ENCODE assay signal across 8 cellular contexts in the genomic region with DNA sequence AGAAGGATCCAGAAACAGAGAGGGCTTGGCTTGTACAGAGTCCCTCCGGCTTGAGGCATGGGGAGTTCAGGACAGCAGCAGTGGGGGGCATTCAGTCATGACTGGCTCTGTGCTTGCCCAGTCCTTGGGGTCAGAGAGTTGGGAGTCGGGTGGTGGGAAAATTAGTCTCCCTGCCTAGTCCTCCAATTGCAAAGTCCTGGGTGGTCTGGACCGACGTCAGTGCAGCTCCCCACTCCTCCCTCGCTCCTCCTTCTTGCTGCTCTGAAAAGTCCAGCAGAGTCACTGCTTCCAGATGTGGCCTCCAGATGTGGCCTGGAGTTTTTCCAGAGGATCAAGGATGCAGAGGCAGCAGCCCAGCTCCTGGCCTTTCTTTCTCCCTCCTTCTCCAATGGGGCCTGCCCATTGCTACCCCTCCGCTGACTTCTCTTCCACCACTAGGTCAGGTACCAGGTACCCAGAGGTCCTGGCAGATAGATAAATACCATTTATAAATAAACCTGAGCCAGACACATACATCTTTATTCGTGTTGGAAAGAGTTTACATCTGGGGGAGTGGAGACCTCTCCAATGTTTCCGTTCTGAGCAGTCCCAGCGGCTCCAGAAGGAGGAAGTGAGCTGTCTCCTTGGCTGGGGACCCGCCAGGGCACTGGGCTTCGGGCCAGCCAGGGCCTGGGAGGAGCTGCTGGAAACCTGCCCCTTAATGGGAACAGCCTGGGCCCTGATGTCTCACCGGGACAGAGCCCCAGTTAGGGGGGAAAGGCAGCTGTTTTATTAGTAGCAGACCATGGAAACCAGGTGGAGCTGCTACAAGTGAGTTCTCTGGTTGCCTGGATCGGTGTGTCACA. TPM values are rescaled to one million over a fixed set of nuclear protein-coding genes. Genes with fewer than 3 reads are reported as not detected.
DNase-seq lines count a peak whose midpoint lies in the region; ATAC-seq and TF ChIP-seq lines count a peak whose summit lies in the region.

No MANE protein-coding gene starts in this region.

- DNase-seq in MG63 (peak; percentile 90), body of pancreas (peak; percentile 82 to 93 (median 90)), iris pigment epithelial cell (ENCODE audit: low read depth) (peak; percentile 83), spleen (peak; percentile 86), GM20000 (ENCODE audit: low spot score) (no peak), cerebellar cortex (ENCODE audit: low spot score) (no peak)

- peaks cover 73 to 100% (median 98%) of the 10 kb centered on the region in 10 experiments for H3K4me1 ChIP-seq in BLaER1 treated with 17β-estradiol and CSF1 and Interleukin-3, amounts not matched to agents 10 nM and 100 nM
- H3K4me1 ChIP-seq in body of pancreas (peaks cover 30% of the 10 kb centered on the region), spleen (peaks cover 4 to 99% (median 47%) of the 10 kb centered on the region in 6 donors)

- H3K27me3 ChIP-seq in BLaER1 treated with 17β-estradiol and CSF1 and Interleukin-3, amounts not matched to agents 10 nM and 100 nM, result no peaks in the 10 kb centered on the region
- H3K27me3 ChIP-seq in MG63 (no peaks in the 10 kb centered on the region), body of pancreas (no peaks in the 10 kb centered on the region), spleen (replicated peaks in 1 of 7) (no peaks in the 10 kb centered on the region)

- WGBS in body of pancreas, 2 donors, result 37 to 75% methylated on average over 8 to 13 of the region's 13 CpGs
- 34 to 42% (median 38%) methylated on average over 11 to 13 of the region's 13 CpGs for WGBS in spleen, 5 donors

- TF ChIP-seq POLR2A in body of pancreas (IDR thresholded peaks at IDR 0.05), result no peak
- TF ChIP-seq POLR2A in spleen (IDR thresholded peaks at IDR 0.05), result no peak

- H3K27ac ChIP-seq in BLaER1 treated with 17β-estradiol and CSF1 and Interleukin-3, amounts not matched to agents 10 nM and 100 nM, result peak overlapping the region; percentile 20 to 80 (median 78); a peak in 20 of 22 replicates
- H3K27ac ChIP-seq in body of pancreas, result peak overlapping the region in 3 of 4 donors; percentile 1 to 63 (median 49)
- peak overlapping the region; percentile 14 to 86 (median 63) for H3K27ac ChIP-seq in spleen

- intact Hi-C loops in body of pancreas (cut with DNase I), result no loop called here
- intact Hi-C loops in spleen (cut with DNase I; ENCODE audit: low total_unique reads), result no loop called here

- 0 out of 22 replicates have a peak, but pooled peaks cover 0 to 9% (median 0%) of the 10 kb centered on the region in 11 experiments for H3K9me3 ChIP-seq in BLaER1 treated with 17β-estradiol and CSF1 and Interleukin-3, amounts not matched to agents 10 nM and 100 nM (replicated peaks in 1 of 11)
- H3K9me3 ChIP-seq in MG63 (no peaks in the 10 kb centered on the region), body of pancreas (no peaks in the 10 kb centered on the region), spleen (no peaks in the 10 kb centered on the region)

- H3K9ac ChIP-seq in BLaER1 treated with 17β-estradiol and CSF1 and Interleukin-3, amounts not matched to agents 10 nM and 100 nM, result peak overlapping the region; percentile 27 to 66 (median 47); a peak in 19 of 22 replicates

- ATAC-seq in body of pancreas (peak; percentile 85), GM21360 (IDR thresholded peaks at IDR 0.05; ENCODE audit: unreplicated experiment) (no peak)

- H3K4me3 ChIP-seq in BLaER1 treated with 17β-estradiol and CSF1 and Interleukin-3, amounts not matched to agents 10 nM and 100 nM, result peak overlapping the region in 3 of 10 experiments; percentile 5 to 36 (median 11); a peak in 1 of 20 replicates
- no peak overlapping the region for H3K4me3 ChIP-seq in MG63
- H3K4me3 ChIP-seq in body of pancreas, result no peak overlapping the region
- no peak overlapping the region for H3K4me3 ChIP-seq in spleen

- TF ChIP-seq CTCF in body of pancreas (IDR thresholded peaks at IDR 0.05), result no peak
- TF ChIP-seq CTCF in spleen (IDR thresholded peaks at IDR 0.05 in 8 of 11, conservative IDR thresholded peaks at IDR 0.05 in 3 of 11), result no peak
- TF ChIP-seq CTCF in GM20000 (IDR thresholded peaks at IDR 0.05; ENCODE audit: extremely low read depth, missing control alignments), result no peak

- no peaks in the 10 kb centered on the region for H4K20me1 ChIP-seq in BLaER1 treated with 17β-estradiol and CSF1 and Interleukin-3, amounts not matched to agents 10 nM and 100 nM

- peak overlapping the region; percentile 72 to 94 (median 84) for H3K4me2 ChIP-seq in BLaER1 treated with 17β-estradiol and CSF1 and Interleukin-3, amounts not matched to agents 10 nM and 100 nM

- no peaks in the 10 kb centered on the region for H3K36me3 ChIP-seq in BLaER1 treated with 17β-estradiol and CSF1 and Interleukin-3, amounts not matched to agents 10 nM and 100 nM
- H3K36me3 ChIP-seq in MG63 (no peaks in the 10 kb centered on the region), body of pancreas (replicated peaks in 1 of 2; ENCODE audit: insufficient read depth in 1 of 2, low read depth in 2 of 2) (no peaks in the 10 kb centered on the region), spleen (no peaks in the 10 kb centered on the region)

RNA-seq across cellular contexts. Expression of a gene that starts 49.0 kb away (rescaled TPM):
- total RNA-seq in MG63 (2014; rRNA removed; shearing (Covaris generic); ENCODE audit: low replicate concordance), result 2.8 and 4.6 TPM in 2 replicates
- total RNA-seq in body of pancreas (1 to 10 TPM; 3.6 to 6.0 TPM), spleen (10 to 100 TPM; 22.0 to 46.8 (median 30.7) TPM)
- polyA plus RNA-seq in spleen, result 1 to 10 TPM; 1.1 to 3.8 (median 1.8) TPM

Comparison
In these comparisons a context has a peak if more than half of its experiments do, and no peak if none do; other contexts are left out.
1. DNase-seq: peak in MG63 (single experiment), body of pancreas (4 of 4), iris pigment epithelial cell (single experiment) and spleen (single experiment); none in GM20000 (single experiment) and cerebellar cortex (single experiment).
2. Peak in every context shown above with its lines, with median percentiles within 50 percentile points of each other: H3K27ac ChIP-seq.